In the genomic region with DNA sequence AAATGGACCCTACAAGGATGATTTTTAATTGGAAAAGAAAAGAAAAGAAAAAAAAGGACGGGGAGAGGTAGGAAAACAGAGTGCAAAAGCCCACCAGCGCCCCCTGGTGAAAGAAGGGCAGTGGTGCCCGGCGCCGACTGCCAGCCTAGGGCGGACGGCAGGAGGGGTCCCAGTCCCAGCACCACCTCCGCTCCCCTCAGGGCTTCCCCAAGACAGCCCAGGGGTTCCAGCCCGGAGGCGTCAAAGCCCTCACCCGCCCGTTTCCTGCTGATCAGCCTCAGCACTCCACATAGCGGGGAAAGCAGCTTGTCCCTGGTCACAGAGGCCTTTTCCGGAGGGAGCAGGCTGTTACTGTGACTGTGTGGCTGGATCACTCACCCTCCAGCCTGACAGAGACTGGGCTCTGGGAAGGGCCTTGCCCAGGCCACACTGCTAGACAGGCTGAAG, we compare ENCODE assay signal across 7 cellular contexts.
DNase-seq lines count a peak whose midpoint lies in the region; ATAC-seq and TF ChIP-seq lines count a peak whose summit lies in the region.

No MANE protein-coding gene starts in this region.

- H3K4me1 Mint-ChIP-seq in activated naive CD8-positive, alpha-beta T cell treated with anti-CD3 and anti-CD28 coated beads, Interleukin-2, amount 50 U/mL, for 24 hours, result peaks cover 2% of the 10 kb centered on the region

- ATAC-seq in HG02798 (IDR thresholded peaks at IDR 0.05; ENCODE audit: poor library complexity, unreplicated experiment) (peak; percentile 50), right cardiac atrium (peak; percentile 66 to 71)
- ATAC-seq in activated naive CD8-positive, alpha-beta T cell treated with anti-CD3 and anti-CD28 coated beads, Interleukin-2, amount 50 U/mL, for 24 hours, result no peak

- TF ChIP-seq CTCF in OCI-LY1 (IDR thresholded peaks at IDR 0.05; ENCODE audit: low read length) (peak; percentile 80), smooth muscle cell (IDR thresholded peaks at IDR 0.05; ENCODE audit: borderline replicate concordance, insufficient read depth, poor library complexity, severe bottlenecking) (peak; percentile 98)

- peak; percentile 38 for DNase-seq in G401 (ENCODE audit: low spot score)
- DNase-seq in activated naive CD8-positive, alpha-beta T cell treated with anti-CD3 and anti-CD28 coated beads, Interleukin-2, amount 50 U/mL, for 24 hours, result peak; percentile 73
- peak; percentile 74 to 93 (median 88) for DNase-seq in right cardiac atrium
- DNase-seq in smooth muscle cell (lab: John Stamatoyannopoulos, UW; ENCODE audit: unreplicated experiment), result peak; percentile 77
- DNase-seq in NCI-H187 (lab: John Stamatoyannopoulos, UW), result no peak

- H3K27me3 Mint-ChIP-seq in activated naive CD8-positive, alpha-beta T cell treated with anti-CD3 and anti-CD28 coated beads, Interleukin-2, amount 50 U/mL, for 24 hours, result peaks cover 14% of the 10 kb centered on the region

- H2AFZ ChIP-seq in OCI-LY1 (ENCODE audit: low read length) (no peak overlapping the region), smooth muscle cell (ENCODE audit: low read depth) (peak overlapping the region; percentile 75)

- H3K79me2 ChIP-seq in OCI-LY1 (ENCODE audit: insufficient read depth, low read length) (no peaks in the 10 kb centered on the region), smooth muscle cell (ENCODE audit: low read depth) (no peaks in the 10 kb centered on the region)

- H3K36me3 ChIP-seq in OCI-LY1 (ENCODE audit: insufficient read depth, low read length) (no peaks in the 10 kb centered on the region), smooth muscle cell (ENCODE audit: low read depth) (no peaks in the 10 kb centered on the region)

- 8% methylated on average over 14 of the region's 14 CpGs for WGBS in right cardiac atrium
- WGBS in smooth muscle cell (ENCODE audit: low lambda C conversion rate), result 5% methylated on average over 14 of the region's 14 CpGs

- H3F3A ChIP-seq in OCI-LY1 (ENCODE audit: insufficient read depth, low read length) (no peaks in the 10 kb centered on the region), smooth muscle cell (ENCODE audit: low read depth) (no peaks in the 10 kb centered on the region)

- H3K9me3 ChIP-seq in OCI-LY1 (ENCODE audit: low read length), result no peaks in the 10 kb centered on the region
- no peaks in the 10 kb centered on the region for H3K9me3 ChIP-seq in right cardiac atrium (ENCODE audit: control insufficient read depth, low read length)
- no peaks in the 10 kb centered on the region for H3K9me3 ChIP-seq in smooth muscle cell (replicated peaks; ENCODE audit: low read depth)

- H3K4me1 ChIP-seq in OCI-LY1 (ENCODE audit: insufficient read depth, low read length, severe bottlenecking) (no peaks in the 10 kb centered on the region), right cardiac atrium (ENCODE audit: control insufficient read depth, insufficient read depth, low read length) (no peaks in the 10 kb centered on the region), smooth muscle cell (ENCODE audit: low read depth) (no peaks in the 10 kb centered on the region)

- H3K27me3 ChIP-seq in OCI-LY1 (ENCODE audit: insufficient read depth, low read length) (0 out of 2 replicates have a peak, but pooled peaks cover 3% of the 10 kb centered on the region), right cardiac atrium (ENCODE audit: control insufficient read depth, insufficient read depth) (no peaks in the 10 kb centered on the region), smooth muscle cell (ENCODE audit: low read depth) (no peaks in the 10 kb centered on the region)

- H4K20me1 ChIP-seq in OCI-LY1 (ENCODE audit: insufficient read depth, low read length), result no peaks in the 10 kb centered on the region
- H4K20me1 ChIP-seq in smooth muscle cell (ENCODE audit: low read depth), result no peaks in the 10 kb centered on the region

- H3K4me2 ChIP-seq in OCI-LY1 (ENCODE audit: low read length) (no peak overlapping the region), smooth muscle cell (peak overlapping the region; percentile 74)

- H3K4me3 ChIP-seq in OCI-LY1 (ENCODE audit: low read depth, low read length, poor library complexity, severe bottlenecking), result no peak overlapping the region
- no peak overlapping the region for H3K4me3 ChIP-seq in right cardiac atrium (ENCODE audit: low read length)
- H3K4me3 ChIP-seq in smooth muscle cell, result no peak overlapping the region

- H3K27ac ChIP-seq in OCI-LY1 (ENCODE audit: low read depth, low read length, poor library complexity, severe bottlenecking) (no peak overlapping the region), right cardiac atrium (ENCODE audit: low read length) (no peak overlapping the region), smooth muscle cell (ENCODE audit: low read depth) (no peak overlapping the region)

- no peaks in the 10 kb centered on the region for H3K9me3 Mint-ChIP-seq in activated naive CD8-positive, alpha-beta T cell treated with anti-CD3 and anti-CD28 coated beads, Interleukin-2, amount 50 U/mL, for 24 hours

- intact Hi-C loops in right cardiac atrium (cut with DNase I), result loop anchor here in 3 of 4 donors (2.0 to 5.0 kb wide), 2 partner anchors 374 to 376 kb away; no protein-coding TSS in a partner anchor

- no peaks in the 10 kb centered on the region for H3K9me2 ChIP-seq in OCI-LY1 (ENCODE audit: low read depth, low read length)

- H3K36me3 Mint-ChIP-seq in activated naive CD8-positive, alpha-beta T cell treated with anti-CD3 and anti-CD28 coated beads, Interleukin-2, amount 50 U/mL, for 24 hours (ENCODE audit: low read depth), result no peaks in the 10 kb centered on the region

- H3K27ac Mint-ChIP-seq in activated naive CD8-positive, alpha-beta T cell treated with anti-CD3 and anti-CD28 coated beads, Interleukin-2, amount 50 U/mL, for 24 hours, result no peak overlapping the region

- no peak overlapping the region for H3K9ac ChIP-seq in OCI-LY1 (ENCODE audit: low read length)
- no peak overlapping the region for H3K9ac ChIP-seq in smooth muscle cell (ENCODE audit: low read depth)

- H3K4me3 Mint-ChIP-seq in activated naive CD8-positive, alpha-beta T cell treated with anti-CD3 and anti-CD28 coated beads, Interleukin-2, amount 50 U/mL, for 24 hours, result no peak overlapping the region

- in situ Hi-C loops in G401 (cut with HindIII; ENCODE audit: low sequenced_read_pairs), result no loop called here

Comparison
In these comparisons a context has a peak if more than half of its experiments do, and no peak if none do; other contexts are left out.
1. DNase-seq: peak in G401 (single experiment), activated naive CD8-positive, alpha-beta T cell treated with anti-CD3 and anti-CD28 coated beads, Interleukin-2, amount 50 U/mL, for 24 hours (single experiment), right cardiac atrium (3 of 3) and smooth muscle cell (single experiment); none in NCI-H187 (0 of 2).